ENCODE assay signal across 24 cellular contexts in the genomic region with DNA sequence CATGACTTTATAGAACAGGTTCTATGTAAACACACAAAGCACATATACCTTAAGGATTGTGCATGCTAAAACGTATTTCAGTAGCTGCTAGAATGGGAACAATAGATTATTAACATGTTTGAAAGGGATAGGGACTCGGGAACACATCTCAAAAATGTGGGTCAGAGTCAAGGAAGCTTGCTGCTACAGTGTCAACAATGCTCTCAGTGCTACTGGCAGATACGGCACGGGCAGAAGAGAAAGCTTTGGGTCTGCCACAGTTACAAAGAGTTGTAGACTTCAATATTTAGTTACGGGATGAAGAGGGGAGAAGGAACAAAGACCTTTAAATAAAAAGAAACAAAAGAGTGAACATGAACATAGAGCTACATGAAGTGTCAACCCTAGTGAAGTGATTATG.
DNase-seq lines count a peak whose midpoint lies in the region; ATAC-seq and TF ChIP-seq lines count a peak whose summit lies in the region.
"Had no signal": no experiment of that assay in that cellular context is flagged by ENCODE, and none has a peak within 500 bp of the region (broad histone marks: within the 10 kb centered on the region; RNA-seq: fewer than 3 reads in every experiment).

No MANE protein-coding gene starts in this region.

- H3K27ac ChIP-seq in Peyer's patch, result no peak overlapping the region
- H3K27ac ChIP-seq: brain microvascular endothelial cell, coronary artery, GM23248, HL-60, PC-9, right atrium auricular region, SJSA1, uterus had no signal

- no peaks in the 10 kb centered on the region for H3K9me3 Mint-ChIP-seq in activated CD4-positive, alpha-beta T cell treated with anti-CD3 and anti-CD28 coated beads for 36 hours (ENCODE audit: low read depth)
- H3K9me3 Mint-ChIP-seq in activated T-helper 1 cell treated with anti-CD3 and anti-CD28 coated beads, Interleukin-12 subunit alpha, Interleukin-12 subunit beta, Interleukin-2, Interleukin-4 antibody, amounts not matched to agents 30 ng/mL and 10 ng/mL and 1 ng/mL, durations not matched to agents 14 hours and 24 hours and 36 hours, result no peaks in the 10 kb centered on the region
- H3K9me3 Mint-ChIP-seq in naive thymus-derived CD8-positive, alpha-beta T cell, result peaks cover 0 to 1% (median 0%) of the 10 kb centered on the region in 9 donors

- no peak for TF ChIP-seq POLR2A in Peyer's patch (IDR thresholded peaks at IDR 0.05)

- H3K9me3 ChIP-seq in Peyer's patch, result no peaks in the 10 kb centered on the region
- H3K9me3 ChIP-seq: BLaER1 treated with 17β-estradiol and CSF1 and Interleukin-3, amounts not matched to agents 10 nM and 100 nM; right atrium auricular region; SJSA1; uterus had no signal

- H3K36me3 Mint-ChIP-seq in activated CD4-positive, alpha-beta T cell treated with anti-CD3 and anti-CD28 coated beads for 36 hours (ENCODE audit: low read depth), result peaks cover 46% of the 10 kb centered on the region
- peaks cover 35% of the 10 kb centered on the region for H3K36me3 Mint-ChIP-seq in activated T-helper 1 cell treated with anti-CD3 and anti-CD28 coated beads, Interleukin-12 subunit alpha, Interleukin-12 subunit beta, Interleukin-2, Interleukin-4 antibody, amounts not matched to agents 30 ng/mL and 10 ng/mL and 1 ng/mL, durations not matched to agents 14 hours and 24 hours and 36 hours (ENCODE audit: low read depth)
- peaks cover 0 to 22% (median 19%) of the 10 kb centered on the region in 3 donors for H3K36me3 Mint-ChIP-seq in naive thymus-derived CD8-positive, alpha-beta T cell

- peaks cover 66% of the 10 kb centered on the region for H3K4me1 Mint-ChIP-seq in activated CD4-positive, alpha-beta T cell treated with anti-CD3 and anti-CD28 coated beads for 36 hours
- peaks cover 63% of the 10 kb centered on the region for H3K4me1 Mint-ChIP-seq in activated T-helper 1 cell treated with anti-CD3 and anti-CD28 coated beads, Interleukin-12 subunit alpha, Interleukin-12 subunit beta, Interleukin-2, Interleukin-4 antibody, amounts not matched to agents 30 ng/mL and 10 ng/mL and 1 ng/mL, durations not matched to agents 14 hours and 24 hours and 36 hours (ENCODE audit: low read depth)
- peaks cover 45 to 77% (median 64%) of the 10 kb centered on the region in 4 donors for H3K4me1 Mint-ChIP-seq in naive thymus-derived CD8-positive, alpha-beta T cell

- POLR2A ChIA-PET in activated CD4-positive, alpha-beta T cell treated with anti-CD3 and anti-CD28 coated beads for 36 hours (lab: Charles Lee), result interaction anchor here (0.5 to 0.7 kb wide), 3 partner anchors 139 to 293 kb away, joined by 3 to 5 read pairs (median 3); no protein-coding TSS in a partner anchor
- POLR2A ChIA-PET in naive thymus-derived CD8-positive, alpha-beta T cell (lab: Charles Lee), result interaction anchor here (0.6 to 2.2 kb wide), 3 partner anchors 9 to 32 kb away, joined by 3 to 7 read pairs (median 7); no protein-coding TSS in a partner anchor

- in situ Hi-C loops in G401 (cut with HindIII; ENCODE audit: low sequenced_read_pairs), result no loop called here

- intact Hi-C loops in activated CD4-positive, alpha-beta T cell treated with anti-CD3 and anti-CD28 coated beads for 36 hours (cut with DNase I, micrococcal nuclease), result no loop called here
- intact Hi-C loops in activated T-helper 1 cell treated with anti-CD3 and anti-CD28 coated beads, Interleukin-12 subunit alpha, Interleukin-12 subunit beta, Interleukin-2, Interleukin-4 antibody, amounts not matched to agents 30 ng/mL and 10 ng/mL and 1 ng/mL, durations not matched to agents 14 hours and 24 hours and 36 hours (cut with micrococcal nuclease), result no loop called here

- ATAC-seq in activated CD4-positive, alpha-beta T cell treated with anti-CD3 and anti-CD28 coated beads for 36 hours, result no peak
- ATAC-seq in naive thymus-derived CD8-positive, alpha-beta T cell, result peak; percentile 33 to 42
- ATAC-seq in GM19452 (IDR thresholded peaks at IDR 0.05; ENCODE audit: unreplicated experiment), result no peak
- ATAC-seq in GM21576 (IDR thresholded peaks at IDR 0.05; ENCODE audit: unreplicated experiment), result no peak
- ATAC-seq: left cardiac atrium had no signal

- DNase-seq in activated CD4-positive, alpha-beta T cell treated with anti-CD3 and anti-CD28 coated beads for 36 hours, result no peak
- DNase-seq in activated CD4-positive, alpha-beta T cell treated with anti-CD3 and anti-CD28 coated beads for 1 hour, result no peak
- DNase-seq in G401 (ENCODE audit: low spot score) (peak; percentile 58), Peyer's patch (no peak)
- no peak for DNase-seq in activated T-helper 1 cell treated with anti-CD3 and anti-CD28 coated beads, Interleukin-12 subunit alpha, Interleukin-12 subunit beta, Interleukin-2, Interleukin-4 antibody, amounts not matched to agents 30 ng/mL and 10 ng/mL and 1 ng/mL, durations not matched to agents 14 hours and 24 hours and 36 hours (ENCODE audit: low spot score)
- DNase-seq in naive thymus-derived CD8-positive, alpha-beta T cell, result no peak
- DNase-seq: brain microvascular endothelial cell; GF-D8; GM23248; left cardiac atrium; mesenchymal stem cell; NCI-H1436 treated with DMSO at 0.1 percent for 48 hours; NCI-H774; PC-9; stimulated activated CD4-positive, alpha-beta T cell treated with anti-CD3 and anti-CD28 coated beads, Interleukin-12 subunit alpha, Interleukin-12 subunit beta, amount 100 ng/mL, for 4 hours; stimulated activated CD8-positive, alpha-beta memory T cell treated with anti-CD3 and anti-CD28 coated beads, Interleukin-4, amount 100 ng/mL, for 48 hours; uterus had no signal

- H3K27ac Mint-ChIP-seq in activated CD4-positive, alpha-beta T cell treated with anti-CD3 and anti-CD28 coated beads for 36 hours, result peak overlapping the region; percentile 73
- no peak overlapping the region for H3K27ac Mint-ChIP-seq in activated T-helper 1 cell treated with anti-CD3 and anti-CD28 coated beads, Interleukin-12 subunit alpha, Interleukin-12 subunit beta, Interleukin-2, Interleukin-4 antibody, amounts not matched to agents 30 ng/mL and 10 ng/mL and 1 ng/mL, durations not matched to agents 14 hours and 24 hours and 36 hours
- H3K27ac Mint-ChIP-seq in naive thymus-derived CD8-positive, alpha-beta T cell, result peak overlapping the region; percentile 75 to 96 (median 90)

- TF ChIP-seq CTCF in Peyer's patch (IDR thresholded peaks at IDR 0.05), result no peak

- no peaks in the 10 kb centered on the region for H3K36me3 ChIP-seq in Peyer's patch
- H3K36me3 ChIP-seq: brain microvascular endothelial cell, right atrium auricular region, SJSA1, uterus had no signal

- no peak overlapping the region for H3K4me3 ChIP-seq in Peyer's patch
- H3K4me3 ChIP-seq: BLaER1 treated with 17β-estradiol and CSF1 and Interleukin-3, amounts not matched to agents 10 nM and 100 nM; coronary artery; GM23248; PC-9; right atrium auricular region; SJSA1; uterus had no signal

- no peaks in the 10 kb centered on the region for H3K4me1 ChIP-seq in Peyer's patch
- H3K4me1 ChIP-seq: uterus had no signal

- no peaks in the 10 kb centered on the region for H3K27me3 ChIP-seq in Peyer's patch
- H3K27me3 ChIP-seq: BLaER1 treated with 17β-estradiol and CSF1 and Interleukin-3, amounts not matched to agents 10 nM and 100 nM; brain microvascular endothelial cell; right atrium auricular region; SJSA1; uterus had no signal

- peak overlapping the region; percentile 10 for H3K4me3 Mint-ChIP-seq in activated CD4-positive, alpha-beta T cell treated with anti-CD3 and anti-CD28 coated beads for 36 hours
- H3K4me3 Mint-ChIP-seq in activated T-helper 1 cell treated with anti-CD3 and anti-CD28 coated beads, Interleukin-12 subunit alpha, Interleukin-12 subunit beta, Interleukin-2, Interleukin-4 antibody, amounts not matched to agents 30 ng/mL and 10 ng/mL and 1 ng/mL, durations not matched to agents 14 hours and 24 hours and 36 hours, result peak overlapping the region; percentile 52
- peak overlapping the region; percentile 34 to 83 (median 78) for H3K4me3 Mint-ChIP-seq in naive thymus-derived CD8-positive, alpha-beta T cell

- CTCF ChIA-PET in activated CD4-positive, alpha-beta T cell treated with anti-CD3 and anti-CD28 coated beads for 36 hours (lab: Charles Lee), result interaction anchor here (0.7 to 2.0 kb wide), 3 partner anchors 8 to 75 kb away, joined by 3 to 9 read pairs (median 3); no protein-coding TSS in a partner anchor

- no peaks in the 10 kb centered on the region for H3K27me3 Mint-ChIP-seq in activated CD4-positive, alpha-beta T cell treated with anti-CD3 and anti-CD28 coated beads for 36 hours
- peaks cover 2% of the 10 kb centered on the region for H3K27me3 Mint-ChIP-seq in activated T-helper 1 cell treated with anti-CD3 and anti-CD28 coated beads, Interleukin-12 subunit alpha, Interleukin-12 subunit beta, Interleukin-2, Interleukin-4 antibody, amounts not matched to agents 30 ng/mL and 10 ng/mL and 1 ng/mL, durations not matched to agents 14 hours and 24 hours and 36 hours (ENCODE audit: insufficient read depth)
- H3K27me3 Mint-ChIP-seq in naive thymus-derived CD8-positive, alpha-beta T cell, result no peaks in the 10 kb centered on the region

Comparison
In these comparisons a context has a peak if more than half of its experiments do, and no peak if none do; other contexts are left out.
1. ATAC-seq: peak in naive thymus-derived CD8-positive, alpha-beta T cell (2 of 2); none in activated CD4-positive, alpha-beta T cell treated with anti-CD3 and anti-CD28 coated beads for 36 hours (single experiment), GM19452 (single experiment) and GM21576 (single experiment).
2. H3K4me3 Mint-ChIP-seq: peak in every context shown above with its lines; median percentile 78 in naive thymus-derived CD8-positive, alpha-beta T cell; 52 in activated T-helper 1 cell treated with anti-CD3 and anti-CD28 coated beads, Interleukin-12 subunit alpha, Interleukin-12 subunit beta, Interleukin-2, Interleukin-4 antibody, amounts not matched to agents 30 ng/mL and 10 ng/mL and 1 ng/mL, durations not matched to agents 14 hours and 24 hours and 36 hours; 10 in activated CD4-positive, alpha-beta T cell treated with anti-CD3 and anti-CD28 coated beads for 36 hours.